8 cellular contexts compared by ENCODE assay signal in the genomic region with DNA sequence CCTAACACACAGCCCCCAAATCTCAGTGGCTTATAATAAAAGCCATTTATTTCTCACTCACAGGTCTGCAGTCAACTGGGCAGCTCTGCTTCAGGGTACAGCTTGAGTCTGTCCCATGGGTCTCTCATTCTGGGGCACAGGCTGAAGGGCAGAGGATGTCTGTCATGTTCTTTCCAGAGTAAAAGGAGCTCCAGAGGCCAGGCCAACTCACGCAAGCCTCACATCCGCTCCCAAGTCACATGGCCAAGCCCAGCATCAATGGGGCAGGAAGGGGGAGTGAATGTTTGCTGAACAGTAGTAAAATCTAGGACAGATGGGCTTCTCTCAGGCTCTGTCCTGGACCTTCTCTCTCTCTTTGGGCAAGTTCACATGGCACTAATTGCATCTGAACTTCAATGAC. TPM values are rescaled to one million over a fixed set of nuclear protein-coding genes. Genes with fewer than 3 reads are reported as not detected.
DNase-seq lines count a peak whose midpoint lies in the region; ATAC-seq, FAIRE-seq and TF ChIP-seq lines count a peak whose summit lies in the region.

No MANE protein-coding gene starts in this region.

- H3K9ac ChIP-seq in BLaER1 treated with 17β-estradiol and CSF1 and Interleukin-3, amounts not matched to agents 10 nM and 100 nM, result peak overlapping the region in 3 of 11 experiments; percentile 16 to 43 (median 33); a peak in 3 of 22 replicates

- peak overlapping the region; percentile 2 to 75 (median 62) for H3K4me2 ChIP-seq in BLaER1 treated with 17β-estradiol and CSF1 and Interleukin-3, amounts not matched to agents 10 nM and 100 nM

- peak overlapping the region in 7 of 11 experiments; percentile 4 to 61 (median 43); a peak in 10 of 22 replicates for H3K27ac ChIP-seq in BLaER1 treated with 17β-estradiol and CSF1 and Interleukin-3, amounts not matched to agents 10 nM and 100 nM
- peak overlapping the region in 1 of 2 donors; percentile 46 for H3K27ac ChIP-seq in small intestine (ENCODE audit: low read depth in 1 of 2, low read length in 1 of 2)

- H3K27me3 ChIP-seq in BLaER1 treated with 17β-estradiol and CSF1 and Interleukin-3, amounts not matched to agents 10 nM and 100 nM, result no peaks in the 10 kb centered on the region
- no peaks in the 10 kb centered on the region for H3K27me3 ChIP-seq in small intestine (ENCODE audit: control insufficient read depth in 2 of 2, insufficient read depth in 2 of 2, low read length in 2 of 2)

- peak overlapping the region in 1 of 10 experiments; percentile 20; a peak in 1 of 20 replicates for H3K4me3 ChIP-seq in BLaER1 treated with 17β-estradiol and CSF1 and Interleukin-3, amounts not matched to agents 10 nM and 100 nM
- H3K4me3 ChIP-seq in mucosa of descending colon (no peak overlapping the region), small intestine (ENCODE audit: low read depth in 1 of 2, low read length in 2 of 2) (no peak overlapping the region)

- no peak for TF ChIP-seq CTCF in mucosa of descending colon (IDR thresholded peaks at IDR 0.05)

- peak; percentile 53 for DNase-seq in NCI-H510A treated with DMSO at 0.1 percent for 48 hours (lab: John Stamatoyannopoulos, UW)
- peak; percentile 18 for DNase-seq in dedifferentiated amniotic fluid mesenchymal stem cell (ENCODE audit: extremely low spot score)
- DNase-seq in mucosa of descending colon, result peak in 2 of 3 donors; percentile 54 to 68
- no peak for DNase-seq in NCI-H2029 (lab: John Stamatoyannopoulos, UW)
- DNase-seq in GM12892 (ENCODE audit: insufficient read length), result no peak
- no peak for DNase-seq in small intestine

- ATAC-seq in mucosa of descending colon (peak; percentile 65), HG03108 (IDR thresholded peaks at IDR 0.05; ENCODE audit: unreplicated experiment) (no peak)

- no peak for FAIRE-seq in GM12892 (lab: Jason Lieb, UNC)
- FAIRE-seq in small intestine (lab: Jason Lieb, UNC), result no peak

- 43 to 60% (median 48%) methylated on average over 2 of the region's 2 CpGs for WGBS in small intestine, 3 donors

- no peaks in the 10 kb centered on the region for H3K9me3 ChIP-seq in BLaER1 treated with 17β-estradiol and CSF1 and Interleukin-3, amounts not matched to agents 10 nM and 100 nM (replicated peaks in 1 of 11)
- H3K9me3 ChIP-seq in mucosa of descending colon, result no peaks in the 10 kb centered on the region
- no peaks in the 10 kb centered on the region for H3K9me3 ChIP-seq in small intestine (ENCODE audit: control insufficient read depth, low read depth)

- no peaks in the 10 kb centered on the region for H3K36me3 ChIP-seq in BLaER1 treated with 17β-estradiol and CSF1 and Interleukin-3, amounts not matched to agents 10 nM and 100 nM
- H3K36me3 ChIP-seq in mucosa of descending colon (ENCODE audit: low read depth), result no peaks in the 10 kb centered on the region
- H3K36me3 ChIP-seq in small intestine (ENCODE audit: control insufficient read depth in 2 of 2, insufficient read depth in 2 of 2, low read length in 2 of 2), result no peaks in the 10 kb centered on the region

- intact Hi-C loops in mucosa of descending colon (cut with DNase I, micrococcal nuclease), result no loop called here

- H4K20me1 ChIP-seq in BLaER1 treated with 17β-estradiol and CSF1 and Interleukin-3, amounts not matched to agents 10 nM and 100 nM, result no peaks in the 10 kb centered on the region

- no peak for TF ChIP-seq POLR2A in GM12892 (IDR thresholded peaks at IDR 0.05; ENCODE audit: low read depth, low read length)

- H3K4me1 ChIP-seq in BLaER1 treated with 17β-estradiol and CSF1 and Interleukin-3, amounts not matched to agents 10 nM and 100 nM, result peaks cover 42 to 97% (median 54%) of the 10 kb centered on the region in 10 experiments
- H3K4me1 ChIP-seq in mucosa of descending colon (ENCODE audit: low read depth) (peaks cover 32% of the 10 kb centered on the region), small intestine (ENCODE audit: control insufficient read depth in 2 of 2, insufficient read depth in 1 of 2, low read depth in 1 of 2, low read length in 1 of 2) (peaks cover 11 to 17% of the 10 kb centered on the region in 2 donors)

RNA-seq across cellular contexts. Expression of a gene that starts 7.1 kb away (rescaled TPM):
- total RNA-seq in mucosa of descending colon, result 10 to 100 TPM; 77.8 to 85.1 (median 82.0) TPM
- polyA plus RNA-seq in GM12892 (2012; ENCODE audit: missing spikeins), result 15.7 TPM
- 10 to 100 TPM; 24.2 to 38.7 (median 25.7) TPM for polyA plus RNA-seq in small intestine

Comparison
In these comparisons a context has a peak if more than half of its experiments do, and no peak if none do; other contexts are left out.
1. DNase-seq: peak in NCI-H510A treated with DMSO at 0.1 percent for 48 hours (single experiment), dedifferentiated amniotic fluid mesenchymal stem cell (single experiment) and mucosa of descending colon (2 of 3); none in NCI-H2029 (single experiment), GM12892 (single experiment) and small intestine (single experiment).